In genomic region chr12:49953961-49954835, GRCh38 we compare ENCODE assay signal across 1 cellular context.
TF ChIP-seq lines count a peak whose summit lies in the region.

No MANE protein-coding gene starts in this region.

TF ChIP-seq in HepG2, 621 proteins besides CTCF, POLR2A, EP300 and RAD21:
- no peak for TF ChIP-seq CHCHD3 (CRISPR knock-in tag; IDR thresholded peaks at IDR 0.05)
- TF ChIP-seq ZXDC (CRISPR knock-in tag; IDR thresholded peaks at IDR 0.05), result no peak
- TF ChIP-seq SKIL (CRISPR knock-in tag; IDR thresholded peaks at IDR 0.05; ENCODE audit: borderline replicate concordance), result no peak
- TF ChIP-seq GLMP (CRISPR knock-in tag; IDR thresholded peaks at IDR 0.05; ENCODE audit: borderline replicate concordance), result no peak
- no peak for TF ChIP-seq HINFP (CRISPR knock-in tag; IDR thresholded peaks at IDR 0.05; ENCODE audit: low read depth)
- TF ChIP-seq SOX13 (IDR thresholded peaks at IDR 0.05), result no peak
- TF ChIP-seq SOX13 (CRISPR knock-in tag; conservative IDR thresholded peaks at IDR 0.05 in 1 of 2, IDR thresholded peaks at IDR 0.05 in 1 of 2), result no peak
- TF ChIP-seq YEATS2 (CRISPR knock-in tag; IDR thresholded peaks at IDR 0.05; ENCODE audit: borderline replicate concordance), result no peak
- no peak for TF ChIP-seq ESRRA (CRISPR knock-in tag; IDR thresholded peaks at IDR 0.05; ENCODE audit: low read depth)
- no peak for TF ChIP-seq HOXA5 (CRISPR knock-in tag; IDR thresholded peaks at IDR 0.05)
- TF ChIP-seq ZNF768 (CRISPR knock-in tag; IDR thresholded peaks at IDR 0.05), result no peak
- no peak for TF ChIP-seq MLX (CRISPR knock-in tag; IDR thresholded peaks at IDR 0.05)
- no peak for TF ChIP-seq SATB2 (CRISPR knock-in tag; IDR thresholded peaks at IDR 0.05)
- no peak for TF ChIP-seq RFX1 (IDR thresholded peaks at IDR 0.05)
- no peak for TF ChIP-seq ZNF563 (CRISPR knock-in tag; IDR thresholded peaks at IDR 0.05)
- TF ChIP-seq ZFP36L1 (CRISPR knock-in tag; IDR thresholded peaks at IDR 0.05), result no peak
TF ChIP-seq in HepG2: peak in this region for 0.
